ENCODE assay signal across 22 cellular contexts in the genomic region with DNA sequence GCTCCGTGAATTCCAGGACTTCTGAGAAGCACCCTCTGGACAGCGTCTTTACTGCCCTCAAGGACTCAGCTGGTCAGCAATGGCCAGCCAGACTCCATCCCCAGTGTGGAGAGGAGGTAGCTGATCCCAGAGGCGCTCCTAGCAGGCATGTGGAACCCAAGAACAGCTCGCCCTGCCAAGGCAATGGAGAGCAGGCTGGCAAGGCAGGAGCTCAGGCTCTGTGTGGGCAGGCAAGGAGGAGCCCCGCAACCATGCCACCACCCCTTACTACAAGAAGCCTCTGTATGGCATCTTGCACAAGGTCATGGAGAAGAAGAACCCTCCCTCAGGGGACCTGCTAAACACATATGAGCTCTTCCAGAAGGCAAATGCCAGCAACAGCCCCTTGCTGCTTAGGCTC.
"Had no signal": no experiment of that assay in that cellular context is flagged by ENCODE, and none has a peak within 500 bp of the region (broad histone marks: within the 10 kb centered on the region; RNA-seq: fewer than 3 reads in every experiment).

No MANE protein-coding gene starts in this region.

- DNase-seq: activated CD4-positive, alpha-beta T cell treated with anti-CD3 and anti-CD28 coated beads, Interleukin-2, amount 50 U/mL, for 4 hours; activated CD8-positive, alpha-beta memory T cell treated with anti-CD3 and anti-CD28 coated beads for 24 hours; activated gamma-delta T cell; cortex of kidney; heart left ventricle; islet precursor cell; left cardiac atrium; midbrain; nephron progenitor cell; psoas muscle; stimulated activated CD4-positive, alpha-beta T cell treated with anti-CD3 and anti-CD28 coated beads, Interleukin-12 subunit alpha, Interleukin-12 subunit beta, amount 100 ng/mL, for 4 hours; stomach; T-cell had no signal

- H3K9me3 Mint-ChIP-seq: activated naive CD4-positive, alpha-beta T cell treated with anti-CD3 and anti-CD28 coated beads, Interleukin-2, amount 50 U/mL, for 72 hours; nephron progenitor cell; T-cell; T-helper 2 cell treated with Interferon-gamma antibody and Interleukin-4, amounts not matched to agents 5 μg/mL and 100 μg/mL, for 36 hours had no signal

- ATAC-seq: activated CD4-positive, CD25-positive, alpha-beta regulatory T cell treated with anti-CD3 and anti-CD28 coated beads, Interleukin-2, amount 50 U/mL, for 24 hours; activated naive CD4-positive, alpha-beta T cell treated with anti-CD3 and anti-CD28 coated beads, Interleukin-2, amount 50 U/mL, for 72 hours; pancreas; psoas muscle; T-cell had no signal

- H3K27me3 ChIP-seq: heart left ventricle, pancreas, right atrium auricular region, stomach, suprapubic skin, tibial nerve had no signal

- H3K9me3 ChIP-seq: heart left ventricle, pancreas, psoas muscle, right atrium auricular region, stomach, suprapubic skin, tibial nerve had no signal

- H3K4me3 ChIP-seq: heart left ventricle, pancreas, psoas muscle, right atrium auricular region, stomach, suprapubic skin, tibial nerve had no signal

- H3K27me3 Mint-ChIP-seq: T-cell had no signal

- H3K4me1 ChIP-seq: pancreas, right atrium auricular region, tibial nerve had no signal

- H3K27ac ChIP-seq: epithelial cell of prostate, heart left ventricle, pancreas, psoas muscle, right atrium auricular region, stomach, suprapubic skin, tibial nerve, VCaP had no signal

- H3K27ac Mint-ChIP-seq: activated naive CD4-positive, alpha-beta T cell treated with anti-CD3 and anti-CD28 coated beads, Interleukin-2, amount 50 U/mL, for 72 hours; nephron progenitor cell; T-cell; T-helper 2 cell treated with Interferon-gamma antibody and Interleukin-4, amounts not matched to agents 5 μg/mL and 100 μg/mL, for 36 hours had no signal

- H3K4me3 Mint-ChIP-seq: nephron progenitor cell; T-helper 2 cell treated with Interferon-gamma antibody and Interleukin-4, amounts not matched to agents 5 μg/mL and 100 μg/mL, for 36 hours had no signal

- H3K36me3 ChIP-seq: heart left ventricle, pancreas, right atrium auricular region, stomach, suprapubic skin, tibial nerve had no signal

- H3K36me3 Mint-ChIP-seq: activated naive CD4-positive, alpha-beta T cell treated with anti-CD3 and anti-CD28 coated beads, Interleukin-2, amount 50 U/mL, for 72 hours; T-cell had no signal
